In the genomic region with DNA sequence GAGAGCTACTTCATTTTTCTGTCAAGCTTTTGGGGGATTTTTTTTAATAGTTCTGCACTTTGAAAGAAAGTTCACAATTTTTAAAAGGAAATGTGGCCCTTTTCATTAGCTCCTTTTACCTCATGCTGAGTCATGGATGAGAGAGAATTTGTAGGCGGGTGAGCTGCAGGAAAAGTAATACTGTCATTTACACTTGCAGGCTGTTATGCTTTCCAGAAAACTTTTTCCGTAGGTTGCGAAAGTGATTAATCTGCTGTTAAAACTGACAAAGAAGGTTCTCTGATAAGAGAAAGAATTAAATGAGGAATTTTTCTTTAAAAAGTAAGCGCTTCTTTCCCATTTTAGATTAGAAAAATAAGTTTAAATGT, we compare ENCODE assay signal across 8 cellular contexts.
A peak's percentile ranks its signal among the peaks of the same experiment; 100 is the strongest.
DNase-seq lines count a peak whose midpoint lies in the region; ATAC-seq and TF ChIP-seq lines count a peak whose summit lies in the region.

No MANE protein-coding gene starts in this region.

- H3K9me3 Mint-ChIP-seq in MCF 10A (ENCODE audit: unreplicated experiment) (no peaks in the 10 kb centered on the region), CD14-positive monocyte (peaks cover 0 to 3% (median 0%) of the 10 kb centered on the region in 7 donors)

- H3K27ac Mint-ChIP-seq in MCF 10A (ENCODE audit: low read depth, unreplicated experiment) (no peak overlapping the region), CD14-positive monocyte (peak overlapping the region in 1 of 7 donors; percentile 89)

- no peaks in the 10 kb centered on the region for H3K27me3 Mint-ChIP-seq in MCF 10A (ENCODE audit: insufficient read depth, unreplicated experiment)
- no peaks in the 10 kb centered on the region for H3K27me3 Mint-ChIP-seq in CD14-positive monocyte (ENCODE audit: low read depth in 3 of 3)

- peak; percentile 64 for ATAC-seq in left lung

- intact Hi-C loops in MCF 10A (cut with micrococcal nuclease) (loop anchor here (2.0 kb wide), 1 partner anchor 839 kb away; the partner anchor contains the start of gene BCL6), breast epithelium (cut with DNase I; ENCODE audit: low total_unique reads) (no loop called here), ascending aorta (cut with DNase I) (loop anchor here (5.0 kb wide), 1 partner anchor 842 kb away; no protein-coding TSS in a partner anchor), left lung (cut with DNase I) (no loop called here), vagina (cut with DNase I) (no loop called here), CD14-positive monocyte (cut with micrococcal nuclease) (loop anchor here in 1 of 2 donors (10.0 kb wide), 3 partner anchors 289 to 839 kb away; partner anchors contain the start of gene BCL6)

- peaks cover 26% of the 10 kb centered on the region for H3K4me1 Mint-ChIP-seq in MCF 10A (ENCODE audit: insufficient read depth, unreplicated experiment)
- peaks cover 11% of the 10 kb centered on the region for H3K4me1 Mint-ChIP-seq in CD14-positive monocyte

- H3K4me3 ChIP-seq in breast epithelium: no peak overlapping the region
- H3K4me3 ChIP-seq in ascending aorta: no peak overlapping the region
- H3K4me3 ChIP-seq in left lung: no peak overlapping the region
- H3K4me3 ChIP-seq in vagina: no peak overlapping the region

- POLR2A ChIA-PET in MCF 10A (lab: Yijun Ruan, JAX): interaction anchor here (0.6 to 3.2 kb wide), 17 partner anchors 11 to 844 kb away, joined by 3 to 27 read pairs (median 4); no protein-coding TSS in a partner anchor

- H3K27ac ChIP-seq in breast epithelium (no peak overlapping the region), ascending aorta (peak overlapping the region; percentile 85), left lung (peak overlapping the region in 1 of 2 donors; percentile 23), vagina (peak overlapping the region; percentile 26)

- H3K4me3 Mint-ChIP-seq in MCF 10A (ENCODE audit: unreplicated experiment): peak overlapping the region; percentile 62
- peak overlapping the region in 1 of 2 donors; percentile 55 for H3K4me3 Mint-ChIP-seq in CD14-positive monocyte

- TF ChIP-seq POLR2A in breast epithelium (IDR thresholded peaks at IDR 0.05): no peak
- TF ChIP-seq POLR2A in vagina (IDR thresholded peaks at IDR 0.05): no peak

- H3K4me1 ChIP-seq in breast epithelium (peaks cover 0 to 3% of the 10 kb centered on the region in 2 donors), ascending aorta (peaks cover 14 to 47% of the 10 kb centered on the region in 2 donors), left lung (peaks cover 0 to 45% of the 10 kb centered on the region in 2 donors), vagina (peaks cover 37% of the 10 kb centered on the region)

- peak; percentile 78 for DNase-seq in MCF 10A (ENCODE audit: unreplicated experiment)
- DNase-seq in breast epithelium (ENCODE audit: low spot score in 2 of 2): no peak
- DNase-seq in ascending aorta (ENCODE audit: low spot score in 2 of 2): no peak
- DNase-seq in left lung: no peak
- DNase-seq in vagina (ENCODE audit: extremely low spot score in 2 of 2): no peak
- DNase-seq in DMS 273 treated with DMSO at 0.1 percent for 48 hours (lab: John Stamatoyannopoulos, UW): no peak
- DNase-seq in activated effector memory CD4-positive, alpha-beta T cell treated with Interleukin-2 at 50 U/mL for 16 hours: no peak
- DNase-seq in CD14-positive monocyte (ENCODE audit: low spot score): no peak

- no peaks in the 10 kb centered on the region for H3K36me3 Mint-ChIP-seq in MCF 10A (ENCODE audit: insufficient read depth, unreplicated experiment)
- no peaks in the 10 kb centered on the region for H3K36me3 Mint-ChIP-seq in CD14-positive monocyte

- H3K36me3 ChIP-seq in breast epithelium: no peaks in the 10 kb centered on the region
- H3K36me3 ChIP-seq in ascending aorta: no peaks in the 10 kb centered on the region
- H3K36me3 ChIP-seq in left lung: no peaks in the 10 kb centered on the region
- H3K36me3 ChIP-seq in vagina: no peaks in the 10 kb centered on the region

- CTCF ChIA-PET in MCF 10A (lab: Yijun Ruan, JAX): interaction anchor here (0.9 to 1.3 kb wide), 2 partner anchors 372 to 844 kb away, joined by 4 to 5 read pairs; no protein-coding TSS in a partner anchor

- no TSS peak for BruUV-seq in MCF 10A (replicated peaks; lab: Mats Ljungman, UMichigan)

- TF ChIP-seq CTCF in MCF 10A (IDR thresholded peaks at IDR 0.05; ENCODE audit: unreplicated experiment) (no peak), breast epithelium (IDR thresholded peaks at IDR 0.05) (no peak), ascending aorta (IDR thresholded peaks at IDR 0.05) (no peak), left lung (IDR thresholded peaks at IDR 0.05) (no peak), vagina (IDR thresholded peaks at IDR 0.05) (no peak), CD14-positive monocyte (IDR thresholded peaks at IDR 0.05) (no peak)

- H3K9me3 ChIP-seq in breast epithelium: no peaks in the 10 kb centered on the region
- H3K9me3 ChIP-seq in ascending aorta: no peaks in the 10 kb centered on the region
- no peaks in the 10 kb centered on the region for H3K9me3 ChIP-seq in left lung
- no peaks in the 10 kb centered on the region for H3K9me3 ChIP-seq in vagina

- H3K27me3 ChIP-seq in breast epithelium (no peaks in the 10 kb centered on the region), ascending aorta (no peaks in the 10 kb centered on the region), left lung (no peaks in the 10 kb centered on the region), vagina (no peaks in the 10 kb centered on the region)

Comparison
In these comparisons a context has a peak if more than half of its experiments do, and no peak if none do; other contexts are left out.
1. intact Hi-C loops: an anchor here in MCF 10A (2.0 kb wide) and ascending aorta (5.0 kb wide); none called in breast epithelium, left lung and vagina.
2. H3K27ac ChIP-seq: peak in ascending aorta (2 of 2) and vagina (single experiment); none in breast epithelium (0 of 2).